Comparison of ENCODE assay signal across 2 cellular contexts in the genomic region with DNA sequence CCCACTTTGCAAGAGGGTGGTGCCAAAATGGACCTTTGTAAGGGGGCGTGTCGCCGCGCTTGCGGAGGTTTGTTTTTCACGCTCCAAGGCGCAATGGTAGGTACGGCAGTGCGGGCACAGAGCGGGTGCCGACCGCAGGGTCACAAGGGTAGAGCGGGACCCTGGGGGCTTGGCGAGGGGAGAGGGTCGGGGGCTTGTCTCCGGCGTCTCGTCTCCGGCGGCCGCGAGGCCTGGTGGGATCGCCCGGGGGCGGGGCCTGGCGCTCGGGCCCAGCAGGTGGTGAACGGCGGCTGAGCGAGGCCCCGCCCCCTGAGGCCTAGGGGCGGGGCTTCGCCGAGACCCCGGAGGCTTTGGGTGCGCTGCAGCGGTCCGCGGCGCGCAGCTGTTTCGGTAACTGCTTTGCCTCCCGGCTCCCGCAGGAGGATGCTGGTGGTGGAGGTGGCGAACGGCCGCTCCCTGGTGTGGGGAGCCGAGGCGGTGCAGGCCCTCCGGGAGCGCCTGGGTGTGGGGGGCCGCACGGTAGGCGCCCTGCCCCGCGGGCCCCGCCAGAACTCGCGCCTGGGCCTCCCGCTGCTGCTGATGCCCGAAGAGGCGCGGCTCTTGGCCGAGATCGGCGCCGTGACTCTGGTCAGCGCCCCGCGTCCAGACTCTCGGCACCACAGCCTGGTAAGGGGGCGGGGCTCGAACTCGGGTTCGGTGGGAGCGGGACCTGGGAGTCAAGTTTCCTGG.
TF ChIP-seq lines count a peak whose summit lies in the region.

A gene (plus strand): TSS at position 367 of the 729 bp plus-strand sequence. CDS start 57 bp downstream, at position 424.

TF ChIP-seq in IMR-90, 13 proteins besides CTCF, POLR2A, EP300 and RAD21 (continued from another document):
- TF ChIP-seq, protein P1, sequence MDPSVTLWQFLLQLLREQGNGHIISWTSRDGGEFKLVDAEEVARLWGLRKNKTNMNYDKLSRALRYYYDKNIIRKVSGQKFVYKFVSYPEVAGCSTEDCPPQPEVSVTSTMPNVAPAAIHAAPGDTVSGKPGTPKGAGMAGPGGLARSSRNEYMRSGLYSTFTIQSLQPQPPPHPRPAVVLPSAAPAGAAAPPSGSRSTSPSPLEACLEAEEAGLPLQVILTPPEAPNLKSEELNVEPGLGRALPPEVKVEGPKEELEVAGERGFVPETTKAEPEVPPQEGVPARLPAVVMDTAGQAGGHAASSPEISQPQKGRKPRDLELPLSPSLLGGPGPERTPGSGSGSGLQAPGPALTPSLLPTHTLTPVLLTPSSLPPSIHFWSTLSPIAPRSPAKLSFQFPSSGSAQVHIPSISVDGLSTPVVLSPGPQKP (IDR thresholded peaks at IDR 0.05; ENCODE audit: borderline replicate concordance, low read depth, low read length) = no peak
- TF ChIP-seq BHLHE40 (IDR thresholded peaks at IDR 0.05; ENCODE audit: low read depth, low read length) (no peak), CEBPB (IDR thresholded peaks at IDR 0.05; ENCODE audit: low read depth, low read length) (no peak), MAZ (IDR thresholded peaks at IDR 0.05; ENCODE audit: borderline replicate concordance, low read depth, low read length) (0 out of 2 replicates have a peak, but pooled peaks have one; percentile 43), SMC3 (IDR thresholded peaks at IDR 0.05; ENCODE audit: low read depth, low read length) (no peak)

TF ChIP-seq in PFSK-1, 5 proteins besides CTCF, POLR2A, EP300 and RAD21 (continued from another document):
- TF ChIP-seq, protein P2, sequence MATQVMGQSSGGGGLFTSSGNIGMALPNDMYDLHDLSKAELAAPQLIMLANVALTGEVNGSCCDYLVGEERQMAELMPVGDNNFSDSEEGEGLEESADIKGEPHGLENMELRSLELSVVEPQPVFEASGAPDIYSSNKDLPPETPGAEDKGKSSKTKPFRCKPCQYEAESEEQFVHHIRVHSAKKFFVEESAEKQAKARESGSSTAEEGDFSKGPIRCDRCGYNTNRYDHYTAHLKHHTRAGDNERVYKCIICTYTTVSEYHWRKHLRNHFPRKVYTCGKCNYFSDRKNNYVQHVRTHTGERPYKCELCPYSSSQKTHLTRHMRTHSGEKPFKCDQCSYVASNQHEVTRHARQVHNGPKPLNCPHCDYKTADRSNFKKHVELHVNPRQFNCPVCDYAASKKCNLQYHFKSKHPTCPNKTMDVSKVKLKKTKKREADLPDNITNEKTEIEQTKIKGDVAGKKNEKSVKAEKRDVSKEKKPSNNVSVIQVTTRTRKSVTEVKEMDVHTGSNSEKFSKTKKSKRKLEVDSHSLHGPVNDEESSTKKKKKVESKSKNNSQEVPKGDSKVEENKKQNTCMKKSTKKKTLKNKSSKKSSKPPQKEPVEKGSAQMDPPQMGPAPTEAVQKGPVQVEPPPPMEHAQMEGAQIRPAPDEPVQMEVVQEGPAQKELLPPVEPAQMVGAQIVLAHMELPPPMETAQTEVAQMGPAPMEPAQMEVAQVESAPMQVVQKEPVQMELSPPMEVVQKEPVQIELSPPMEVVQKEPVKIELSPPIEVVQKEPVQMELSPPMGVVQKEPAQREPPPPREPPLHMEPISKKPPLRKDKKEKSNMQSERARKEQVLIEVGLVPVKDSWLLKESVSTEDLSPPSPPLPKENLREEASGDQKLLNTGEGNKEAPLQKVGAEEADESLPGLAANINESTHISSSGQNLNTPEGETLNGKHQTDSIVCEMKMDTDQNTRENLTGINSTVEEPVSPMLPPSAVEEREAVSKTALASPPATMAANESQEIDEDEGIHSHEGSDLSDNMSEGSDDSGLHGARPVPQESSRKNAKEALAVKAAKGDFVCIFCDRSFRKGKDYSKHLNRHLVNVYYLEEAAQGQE (IDR thresholded peaks at IDR 0.05; ENCODE audit: insufficient read depth in 1 of 2, low read depth in 2 of 2, low read length in 2 of 2) = no peak
